Comparison of ENCODE assay signal across 9 cellular contexts in the genomic region with DNA sequence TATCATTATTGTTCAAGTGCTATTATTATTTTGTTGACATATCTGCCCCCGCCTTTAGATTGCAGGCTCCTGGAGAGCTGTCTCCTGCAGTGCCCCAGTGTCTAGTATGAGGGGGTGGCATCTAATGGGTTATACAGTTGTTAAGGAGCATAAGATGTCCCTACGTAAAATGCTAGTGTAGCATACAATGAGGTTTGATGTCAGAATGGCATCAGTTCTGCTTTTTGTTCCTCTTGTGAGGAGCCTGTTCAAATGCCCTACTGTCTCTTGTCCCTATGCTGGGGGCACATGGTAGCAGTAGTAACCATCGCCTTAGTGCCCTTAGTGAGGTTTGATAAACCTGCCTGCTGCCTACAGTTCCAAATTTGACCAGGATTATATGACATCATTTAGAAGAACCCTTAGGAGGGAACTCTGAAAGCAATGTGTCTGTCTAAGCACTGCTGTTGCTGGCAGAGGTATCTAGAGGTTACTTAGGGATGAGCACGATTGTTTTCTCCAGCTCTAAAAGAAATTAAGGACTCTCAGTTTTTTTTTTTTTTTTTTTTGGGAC. TPM values are rescaled to one million over a fixed set of nuclear protein-coding genes. Genes with fewer than 3 reads are reported as not detected.
A peak's percentile ranks its signal among the peaks of the same experiment; 100 is the strongest.
DNase-seq lines count a peak whose midpoint lies in the region; ATAC-seq and TF ChIP-seq lines count a peak whose summit lies in the region.
"Had no signal": no experiment of that assay in that cellular context is flagged by ENCODE, and none has a peak within 500 bp of the region (broad histone marks: within the 10 kb centered on the region; RNA-seq: fewer than 3 reads in every experiment).

No MANE protein-coding gene starts in this region.

- no peak overlapping the region for H3K4me3 ChIP-seq in heart left ventricle
- no peak overlapping the region for H3K4me3 ChIP-seq in NB4 (ENCODE audit: low read depth, low read length)
- no peak overlapping the region for H3K4me3 ChIP-seq in MM.1S (ENCODE audit: low read length)

- H3K4me3 Mint-ChIP-seq in stimulated activated effector memory CD8-positive, alpha-beta T cell treated with anti-CD3 and anti-CD28 coated beads, Interleukin-12 subunit alpha, Interleukin-12 subunit beta, amount 100 ng/mL, for 72 hours = peak overlapping the region; percentile 47

- H3K27ac Mint-ChIP-seq in stimulated activated effector memory CD8-positive, alpha-beta T cell treated with anti-CD3 and anti-CD28 coated beads, Interleukin-12 subunit alpha, Interleukin-12 subunit beta, amount 100 ng/mL, for 72 hours = peak overlapping the region; percentile 63

- H3K9me3 ChIP-seq in heart left ventricle = no peaks in the 10 kb centered on the region
- H3K9me3 ChIP-seq in MM.1S (replicated peaks; ENCODE audit: insufficient read depth, low read length) = no peaks in the 10 kb centered on the region

- no peak for TF ChIP-seq CTCF in heart left ventricle (IDR thresholded peaks at IDR 0.05)
- no peak for TF ChIP-seq CTCF in NB4 (IDR thresholded peaks at IDR 0.05; ENCODE audit: low read depth, low read length)
- no peak for TF ChIP-seq CTCF in MM.1S (IDR thresholded peaks at IDR 0.05; ENCODE audit: low read length)

- peak; percentile 32 to 77 (median 37) for ATAC-seq in heart left ventricle
- no peak for ATAC-seq in Right ventricle myocardium inferior
- ATAC-seq in HG02623 (IDR thresholded peaks at IDR 0.05; ENCODE audit: unreplicated experiment) = peak; percentile 41
- peak; percentile 22 for ATAC-seq in stimulated activated effector memory CD8-positive, alpha-beta T cell treated with anti-CD3 and anti-CD28 coated beads, Interleukin-12 subunit alpha, Interleukin-12 subunit beta, amount 100 ng/mL, for 72 hours
- ATAC-seq: esophagus mucosa had no signal

- no peaks in the 10 kb centered on the region; the same call in 1 of the 2 replicates for H3F3A ChIP-seq in MM.1S (ENCODE audit: insufficient read depth, low read length)

- intact Hi-C loops in heart left ventricle (cut with DNase I) (no loop called here), Right ventricle myocardium inferior (cut with DNase I) (no loop called here)

- no peaks in the 10 kb centered on the region for H4K20me1 ChIP-seq in MM.1S (ENCODE audit: insufficient read depth, low read length)

- no peaks in the 10 kb centered on the region for H3K9me2 ChIP-seq in MM.1S (replicated peaks; ENCODE audit: insufficient read depth, low read length)

- H3K4me1 ChIP-seq in heart left ventricle (peaks cover 0 to 22% (median 5%) of the 10 kb centered on the region in 12 donors), MM.1S (ENCODE audit: low read length) (peaks cover 12% of the 10 kb centered on the region)

- DNase-seq in heart left ventricle = no peak
- no peak for DNase-seq in Right ventricle myocardium inferior (ENCODE audit: missing footprints)
- peak; percentile 19 for DNase-seq in NB4 (ENCODE audit: low read depth)
- DNase-seq in stimulated activated effector memory CD8-positive, alpha-beta T cell treated with anti-CD3 and anti-CD28 coated beads, Interleukin-12 subunit alpha, Interleukin-12 subunit beta, amount 100 ng/mL, for 72 hours (ENCODE audit: low spot score in 2 of 2) = peak in 1 of 2 donors; percentile 44
- no peak for DNase-seq in amniotic stem cell (lab: John Stamatoyannopoulos, UW)
- no peak for DNase-seq in MM.1S
- DNase-seq in midbrain (lab: John Stamatoyannopoulos, UW) = no peak

- H3K79me2 ChIP-seq in MM.1S (ENCODE audit: low read length) = peaks cover 8% of the 10 kb centered on the region

- H3K36me3 Mint-ChIP-seq in stimulated activated effector memory CD8-positive, alpha-beta T cell treated with anti-CD3 and anti-CD28 coated beads, Interleukin-12 subunit alpha, Interleukin-12 subunit beta, amount 100 ng/mL, for 72 hours = peaks cover 5% of the 10 kb centered on the region

- H3K4me2 ChIP-seq in MM.1S (ENCODE audit: low read depth, low read length) = no peak overlapping the region

- H3K36me3 ChIP-seq in heart left ventricle (no peaks in the 10 kb centered on the region), MM.1S (replicated peaks; ENCODE audit: insufficient read depth, low read length) (no peaks in the 10 kb centered on the region)

- no peaks in the 10 kb centered on the region for H3K9me3 Mint-ChIP-seq in stimulated activated effector memory CD8-positive, alpha-beta T cell treated with anti-CD3 and anti-CD28 coated beads, Interleukin-12 subunit alpha, Interleukin-12 subunit beta, amount 100 ng/mL, for 72 hours

- H3K9ac ChIP-seq in MM.1S (ENCODE audit: low read length) = no peak overlapping the region

- H3K27me3 ChIP-seq in heart left ventricle (no peaks in the 10 kb centered on the region), MM.1S (replicated peaks; ENCODE audit: insufficient read depth, low read length) (no peaks in the 10 kb centered on the region)

- peak overlapping the region in 2 of 12 donors; percentile 22 to 46 for H3K27ac ChIP-seq in heart left ventricle
- no peak overlapping the region for H3K27ac ChIP-seq in MM.1S (ENCODE audit: low read length)

- TF ChIP-seq POLR2A in heart left ventricle (IDR thresholded peaks at IDR 0.05) = no peak
- TF ChIP-seq POLR2A in NB4 (IDR thresholded peaks at IDR 0.05; ENCODE audit: extremely low read depth, insufficient read length) = no peak

- H3K4me1 Mint-ChIP-seq in stimulated activated effector memory CD8-positive, alpha-beta T cell treated with anti-CD3 and anti-CD28 coated beads, Interleukin-12 subunit alpha, Interleukin-12 subunit beta, amount 100 ng/mL, for 72 hours = peaks cover 33% of the 10 kb centered on the region

- WGBS in heart left ventricle, 4 donors = 67 to 77% (median 72%) methylated on average over 4 of the region's 4 CpGs

- H2AFZ ChIP-seq in MM.1S (ENCODE audit: low read length) = no peak overlapping the region

RNA-seq across cellular contexts. Expression of a gene that starts 9.7 kb away (rescaled TPM):
- total RNA-seq in heart left ventricle (10 to 100 TPM; 44.7 to 66.5 (median 54.7) TPM), Right ventricle myocardium inferior (63.7 TPM)
- 10 to 100 TPM; 38.4 to 89.7 TPM for polyA plus RNA-seq in heart left ventricle

RNA-seq across cellular contexts. Expression of a gene that starts 46.2 kb away (rescaled TPM):
- total RNA-seq in heart left ventricle (10 to 100 TPM; 21.7 to 42.2 (median 34.6) TPM), Right ventricle myocardium inferior (39.6 TPM)
- 10 to 100 TPM in 1 of 2 donors, 1 to 10 TPM in 1; 7.1 to 27.7 TPM for polyA plus RNA-seq in heart left ventricle
